ENCODE assay signal across 10 cellular contexts in the genomic region with DNA sequence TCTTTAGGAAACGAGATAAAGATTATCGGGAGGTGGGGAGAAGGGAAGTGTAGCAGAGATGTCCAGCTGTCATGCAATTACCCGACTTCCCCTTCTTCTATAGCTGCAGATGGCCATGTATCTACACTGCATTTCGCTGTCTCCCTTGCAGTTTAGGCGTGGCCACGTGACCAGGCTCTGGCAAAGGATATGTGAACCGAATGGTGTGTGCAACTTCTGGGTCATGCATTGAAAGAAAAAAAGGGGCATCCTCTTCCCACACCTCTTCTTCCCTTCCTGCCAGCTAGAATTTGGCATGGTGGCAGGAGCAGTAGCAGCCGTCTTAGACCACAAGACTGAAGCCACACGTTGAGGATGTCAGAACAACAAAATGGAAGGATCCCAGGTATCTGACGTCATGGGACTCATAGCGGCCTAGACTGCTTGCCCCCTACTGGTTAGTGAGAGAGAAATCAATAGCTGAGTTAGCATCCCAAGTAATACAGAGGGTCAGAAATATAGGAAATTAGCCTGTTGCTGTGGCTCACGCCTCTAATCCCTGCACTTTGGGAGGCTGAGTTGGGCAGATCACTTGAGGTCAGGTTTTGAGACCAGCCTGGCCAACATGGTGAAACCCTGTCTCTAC. TPM values are rescaled to one million over a fixed set of nuclear protein-coding genes. Genes with fewer than 3 reads are reported as not detected.
DNase-seq lines count a peak whose midpoint lies in the region; ATAC-seq and TF ChIP-seq lines count a peak whose summit lies in the region.
"Had no signal": no experiment of that assay in that cellular context is flagged by ENCODE, and none has a peak within 500 bp of the region (broad histone marks: within the 10 kb centered on the region; RNA-seq: fewer than 3 reads in every experiment).

No MANE protein-coding gene starts in this region.

- H3K27ac ChIP-seq in trophoblast cell (ENCODE audit: low read depth, low read length) (no peak overlapping the region), upper lobe of left lung (no peak overlapping the region)

- H3K36me3 ChIP-seq in trophoblast cell (ENCODE audit: control insufficient read depth in 1 of 2, insufficient read depth in 2 of 2, low read length in 2 of 2) (no peaks in the 10 kb centered on the region), upper lobe of left lung (no peaks in the 10 kb centered on the region)

- peak; percentile 26 for TF ChIP-seq CTCF in astrocyte of the spinal cord (IDR thresholded peaks at IDR 0.05; ENCODE audit: low read depth, low read length)
- TF ChIP-seq CTCF in upper lobe of left lung (IDR thresholded peaks at IDR 0.05) = no peak
- TF ChIP-seq CTCF in natural killer cell (IDR thresholded peaks at IDR 0.05) = no peak

- H4K12ac ChIP-seq in trophoblast cell (ENCODE audit: low read depth, low read length) = no peak overlapping the region

- H3K79me1 ChIP-seq in trophoblast cell (ENCODE audit: low read length) = no peaks in the 10 kb centered on the region

- H3K27me3 Mint-ChIP-seq in natural killer cell (ENCODE audit: low read depth in 2 of 2) = peaks cover 17 to 31% of the 10 kb centered on the region in 2 donors

- H3K4me3 Mint-ChIP-seq in natural killer cell = no peak overlapping the region
- H3K4me3 Mint-ChIP-seq: activated naive CD8-positive, alpha-beta T cell treated with anti-CD3 and anti-CD28 coated beads, Interleukin-2, amount 10 ng/mL, durations not matched to agents 7 days and 5 days had no signal

- H4K8ac ChIP-seq in trophoblast cell (ENCODE audit: low read depth, low read length) = no peak overlapping the region

- ATAC-seq in upper lobe of left lung (ENCODE audit: low FRiP score in 2 of 2) (no peak), GM21360 (IDR thresholded peaks at IDR 0.05; ENCODE audit: unreplicated experiment) (no peak), natural killer cell (no peak)

- no peaks in the 10 kb centered on the region for H3K9me3 Mint-ChIP-seq in natural killer cell
- H3K9me3 Mint-ChIP-seq: activated naive CD8-positive, alpha-beta T cell treated with anti-CD3 and anti-CD28 coated beads, Interleukin-2, amount 10 ng/mL, durations not matched to agents 7 days and 5 days had no signal

- no peak overlapping the region for H3K27ac Mint-ChIP-seq in natural killer cell
- H3K27ac Mint-ChIP-seq: activated naive CD8-positive, alpha-beta T cell treated with anti-CD3 and anti-CD28 coated beads, Interleukin-2, amount 10 ng/mL, durations not matched to agents 7 days and 5 days had no signal

- no peak overlapping the region for H3K4ac ChIP-seq in trophoblast cell (ENCODE audit: low read depth, low read length)

- H3K27me3 ChIP-seq in trophoblast cell (ENCODE audit: insufficient read depth, low read length) = no peaks in the 10 kb centered on the region
- H3K27me3 ChIP-seq in upper lobe of left lung = no peaks in the 10 kb centered on the region

- no peak overlapping the region for H4K91ac ChIP-seq in trophoblast cell (ENCODE audit: low read depth, low read length)

- H3K36me3 Mint-ChIP-seq in natural killer cell = no peaks in the 10 kb centered on the region
- H3K36me3 Mint-ChIP-seq: activated naive CD8-positive, alpha-beta T cell treated with anti-CD3 and anti-CD28 coated beads, Interleukin-2, amount 10 ng/mL, durations not matched to agents 7 days and 5 days had no signal

- DNase-seq in NCI-H1417 (lab: John Stamatoyannopoulos, UW) (peak in 2 of 3 experiments; percentile 17 to 53), NCI-H1417 treated with DMSO at 0.1 percent for 48 hours (lab: John Stamatoyannopoulos, UW) (no peak), NCI-H510A (lab: John Stamatoyannopoulos, UW) (peak; percentile 43), astrocyte of the spinal cord (ENCODE audit: low read depth, low spot score) (no peak), trophoblast cell (peak in 1 of 2 donors; percentile 39), upper lobe of left lung (no peak), natural killer cell (no peak)
- DNase-seq: activated naive CD8-positive, alpha-beta T cell treated with anti-CD3 and anti-CD28 coated beads, Interleukin-2, amount 10 ng/mL, durations not matched to agents 7 days and 5 days had no signal

- intact Hi-C loops in natural killer cell (cut with micrococcal nuclease) = no loop called here

- no peak for TF ChIP-seq POLR2A in upper lobe of left lung (IDR thresholded peaks at IDR 0.05)

- H3K4me1 ChIP-seq in trophoblast cell (ENCODE audit: control insufficient read depth in 1 of 2, insufficient read depth in 2 of 2, low read length in 2 of 2) = peaks cover 15 to 16% of the 10 kb centered on the region in 2 experiments
- peaks cover under 1 to 17% (median 8%) of the 10 kb centered on the region in 4 donors for H3K4me1 ChIP-seq in upper lobe of left lung

- H3K23ac ChIP-seq in trophoblast cell (ENCODE audit: low read length) = no peak overlapping the region

- no peaks in the 10 kb centered on the region for H3K9me3 ChIP-seq in trophoblast cell (ENCODE audit: insufficient read depth, low read depth, low read length)
- H3K9me3 ChIP-seq in upper lobe of left lung = no peaks in the 10 kb centered on the region

- H2BK5ac ChIP-seq in trophoblast cell (ENCODE audit: low read depth, low read length, poor library complexity) = no peak overlapping the region

- no peak overlapping the region for H2AFZ ChIP-seq in trophoblast cell (ENCODE audit: insufficient read depth, low read length, poor library complexity)

- no peak overlapping the region for H3K9ac ChIP-seq in trophoblast cell (ENCODE audit: low read length)

- no peak overlapping the region for H3K14ac ChIP-seq in trophoblast cell (ENCODE audit: low read length)

- in situ Hi-C loops in astrocyte of the spinal cord (cut with HindIII; ENCODE audit: low sequenced_read_pairs) = no loop called here

- H3K4me2 ChIP-seq in trophoblast cell (ENCODE audit: low read length) = no peak overlapping the region

- TF ChIP-seq EP300 in upper lobe of left lung (IDR thresholded peaks at IDR 0.05) = no peak

- no peaks in the 10 kb centered on the region for H3K4me1 Mint-ChIP-seq in natural killer cell
- H3K4me1 Mint-ChIP-seq: activated naive CD8-positive, alpha-beta T cell treated with anti-CD3 and anti-CD28 coated beads, Interleukin-2, amount 10 ng/mL, durations not matched to agents 7 days and 5 days had no signal

- no peak overlapping the region for H2BK12ac ChIP-seq in trophoblast cell (ENCODE audit: low read length)

- H3K79me2 ChIP-seq in trophoblast cell (ENCODE audit: control insufficient read depth, insufficient read depth, low read length, poor library complexity) = no peaks in the 10 kb centered on the region

- H3K4me3 ChIP-seq in astrocyte of the spinal cord (ENCODE audit: low read depth, low read length) (no peak overlapping the region), trophoblast cell (ENCODE audit: low read depth, low read length) (peak overlapping the region; percentile 8), upper lobe of left lung (no peak overlapping the region)

- H2BK120ac ChIP-seq in trophoblast cell (ENCODE audit: insufficient read depth, low read length, poor library complexity) = no peak overlapping the region

- H2AK5ac ChIP-seq in trophoblast cell (ENCODE audit: low read length) = no peak overlapping the region

- WGBS in trophoblast cell (ENCODE audit: extremely low coverage, insufficient coverage, insufficient read length) = no CpG with 5 or more reads among the region's 12 CpGs
- WGBS in upper lobe of left lung, 2 donors = 55 to 58% methylated on average over 12 of the region's 12 CpGs

- no peak overlapping the region for H3K18ac ChIP-seq in trophoblast cell (ENCODE audit: low read length)

RNA-seq across cellular contexts. Expression of a gene that starts 32.8 kb away (rescaled TPM):
- polyA plus RNA-seq in trophoblast cell (2013) = 1.1 and 1.3 TPM in 2 replicates
- total RNA-seq in upper lobe of left lung (1 to 10 TPM in 2 of 6 donors, under 1 TPM in 3, not detected in 1; 0.14 to 1.4 (median 0.39) TPM), natural killer cell (under 1 TPM in 1 of 3 donors, not detected in 2; 0.32 TPM)
- total RNA-seq: activated naive CD8-positive, alpha-beta T cell treated with anti-CD3 and anti-CD28 coated beads, Interleukin-2, amount 10 ng/mL, durations not matched to agents 7 days and 5 days; T-helper 1 cell treated with Interleukin-12 subunit alpha and Interleukin-12 subunit beta and Interleukin-4 antibody, amounts not matched to agents 30 ng/mL and 1 ng/mL, for 36 hours had no signal

RNA-seq across cellular contexts. Expression of a gene that starts 33.7 kb away (rescaled TPM):
- polyA plus RNA-seq in trophoblast cell (2013) = 150 and 154 TPM in 2 replicates
- 100 to 1,000 TPM in 1 of 6 donors, 10 to 100 TPM in 5; 54.4 to 111 (median 79.8) TPM for total RNA-seq in upper lobe of left lung
- total RNA-seq in natural killer cell = 10 to 100 TPM; 88.8 to 92.6 (median 88.9) TPM

Comparison
In these comparisons a context has a peak if more than half of its experiments do, and no peak if none do; other contexts are left out.
1. DNase-seq: peak in NCI-H1417 (2 of 3) and NCI-H510A (single experiment); none in NCI-H1417 treated with DMSO at 0.1 percent for 48 hours (single experiment), astrocyte of the spinal cord (single experiment), upper lobe of left lung (0 of 2) and natural killer cell (single experiment).